In genomic region chr10:97401455-97401919, GRCh38 we compare ENCODE assay signal across 8 cellular contexts. TPM values are rescaled to one million over a fixed set of nuclear protein-coding genes. Genes with fewer than 3 reads are reported as not detected.
DNase-seq lines count a peak whose midpoint lies in the region; ATAC-seq and TF ChIP-seq lines count a peak whose summit lies in the region.

No MANE protein-coding gene starts in this region.

- H3K4me2 ChIP-seq in BLaER1 (peak overlapping the region; percentile 95), MM.1S (ENCODE audit: low read depth, low read length) (peak overlapping the region; percentile 45; the same call in 1 of the 2 replicates), neural cell (ENCODE audit: low read length) (no peak overlapping the region)

- H3F3A ChIP-seq in MM.1S (ENCODE audit: insufficient read depth, low read length) (peaks cover 11% of the 10 kb centered on the region; the same call in 1 of the 2 replicates), neural cell (ENCODE audit: insufficient read depth, low read length, poor library complexity, severe bottlenecking) (no peaks in the 10 kb centered on the region)

- peaks cover 27% of the 10 kb centered on the region for H3K79me2 ChIP-seq in MM.1S (ENCODE audit: low read length)
- no peaks in the 10 kb centered on the region for H3K79me2 ChIP-seq in neural cell (replicated peaks; ENCODE audit: insufficient read depth, low read length)

- H3K9ac ChIP-seq in BLaER1 (no peak overlapping the region), MM.1S (ENCODE audit: low read length) (peak overlapping the region; percentile 97; the same call in 1 of the 2 replicates), duodenal mucosa (ENCODE audit: low read depth in 1 of 2, low read length in 2 of 2) (peak overlapping the region in 1 of 2 donors; percentile 69), neural cell (ENCODE audit: low read length) (no peak overlapping the region)

- H3K4me1 ChIP-seq in BLaER1 (peaks cover 33% of the 10 kb centered on the region), MM.1S (ENCODE audit: low read length) (no peaks in the 10 kb centered on the region), duodenal mucosa (ENCODE audit: control insufficient read depth in 1 of 2, insufficient read depth in 2 of 2, low read length in 2 of 2) (peaks cover 7 to 10% of the 10 kb centered on the region in 2 donors)

- H3K4me3 ChIP-seq in BLaER1 (peak overlapping the region; percentile 82), MM.1S (ENCODE audit: low read length) (peak overlapping the region; percentile 93), duodenal mucosa (ENCODE audit: low read depth in 1 of 2, low read length in 2 of 2) (peak overlapping the region; percentile 83 to 92), neural cell (ENCODE audit: low read length) (peak overlapping the region; percentile 87)

- ATAC-seq in GM21786 (IDR thresholded peaks at IDR 0.05; ENCODE audit: unreplicated experiment): no peak

- H3K9me3 ChIP-seq in BLaER1: no peaks in the 10 kb centered on the region
- no peaks in the 10 kb centered on the region for H3K9me3 ChIP-seq in MM.1S (replicated peaks; ENCODE audit: insufficient read depth, low read length)
- no peaks in the 10 kb centered on the region for H3K9me3 ChIP-seq in duodenal mucosa (ENCODE audit: control insufficient read depth in 1 of 2, low read length in 2 of 2)
- H3K9me3 ChIP-seq in neural cell (ENCODE audit: low read length): no peaks in the 10 kb centered on the region

- no peak overlapping the region for H3K27ac ChIP-seq in BLaER1
- H3K27ac ChIP-seq in MM.1S (ENCODE audit: low read length): peak overlapping the region; percentile 89; the same call in 1 of the 2 replicates
- H3K27ac ChIP-seq in duodenal mucosa (ENCODE audit: low read depth, low read length): peak overlapping the region; percentile 36
- H3K27ac ChIP-seq in neural cell (ENCODE audit: low read length): peak overlapping the region; percentile 56

- TF ChIP-seq RAD21 in neural cell (conservative IDR thresholded peaks at IDR 0.05): no peak

- no peak for TF ChIP-seq CTCF in MM.1S (IDR thresholded peaks at IDR 0.05; ENCODE audit: low read length)
- TF ChIP-seq CTCF in neural cell (IDR thresholded peaks at IDR 0.05; ENCODE audit: poor library complexity, severe bottlenecking): no peak

- H4K20me1 ChIP-seq in BLaER1 (no peaks in the 10 kb centered on the region), MM.1S (ENCODE audit: insufficient read depth, low read length) (no peaks in the 10 kb centered on the region), neural cell (ENCODE audit: insufficient read depth) (no peaks in the 10 kb centered on the region)

- DNase-seq in MM.1S: no peak
- no peak for DNase-seq in NCI-H524 (lab: John Stamatoyannopoulos, UW)
- DNase-seq in GM19238 (ENCODE audit: insufficient read length, low spot score): no peak
- DNase-seq in germinal center (ENCODE audit: low spot score): no peak

- H3K27me3 ChIP-seq in BLaER1 (no peaks in the 10 kb centered on the region), MM.1S (replicated peaks; ENCODE audit: insufficient read depth, low read length) (no peaks in the 10 kb centered on the region), duodenal mucosa (ENCODE audit: control insufficient read depth in 1 of 2, insufficient read depth in 2 of 2, low read length in 2 of 2) (no peaks in the 10 kb centered on the region), neural cell (ENCODE audit: insufficient read depth, low read depth, low read length) (no peaks in the 10 kb centered on the region)

- H2AFZ ChIP-seq in MM.1S (ENCODE audit: low read length): peak overlapping the region; percentile 46
- H2AFZ ChIP-seq in neural cell (ENCODE audit: low read depth, low read length): peak overlapping the region; percentile 37

- H3K9me2 ChIP-seq in MM.1S (replicated peaks; ENCODE audit: insufficient read depth, low read length): no peaks in the 10 kb centered on the region
- H3K9me2 ChIP-seq in neural cell (ENCODE audit: insufficient read depth, low read length): no peaks in the 10 kb centered on the region

- TF ChIP-seq EP300 in neural cell (conservative IDR thresholded peaks at IDR 0.05; ENCODE audit: poor library complexity, severe bottlenecking): no peak

- H3K36me3 ChIP-seq in BLaER1 (peaks cover 19% of the 10 kb centered on the region), MM.1S (replicated peaks; ENCODE audit: insufficient read depth, low read length) (no peaks in the 10 kb centered on the region), duodenal mucosa (ENCODE audit: control insufficient read depth in 1 of 2, insufficient read depth in 2 of 2, low read length in 2 of 2) (peaks cover 0 to 5% of the 10 kb centered on the region in 2 donors), neural cell (ENCODE audit: insufficient read depth, low read length) (no peaks in the 10 kb centered on the region)

TF ChIP-seq in neural cell, 6 proteins besides CTCF, POLR2A, EP300 and RAD21:
- no peak for TF ChIP-seq MXI1 (conservative IDR thresholded peaks at IDR 0.05; ENCODE audit: poor library complexity, severe bottlenecking)
- TF ChIP-seq TAF1 (IDR thresholded peaks at IDR 0.05; ENCODE audit: low read depth): no peak
- TF ChIP-seq EZH2 (IDR thresholded peaks at IDR 0.05; ENCODE audit: borderline replicate concordance, insufficient read depth, low read length, poor library complexity, severe bottlenecking): no peak
- TF ChIP-seq POLR2AphosphoS5 (IDR thresholded peaks at IDR 0.05): no peak
- TF ChIP-seq REST (IDR thresholded peaks at IDR 0.05; ENCODE audit: borderline replicate concordance): no peak
- no peak for TF ChIP-seq SMC3 (conservative IDR thresholded peaks at IDR 0.05; ENCODE audit: poor library complexity)

RNA-seq across cellular contexts. Expression of gene RRP12, which starts 0.3 kb away (rescaled TPM):
- polyA plus RNA-seq in neural cell: 9.7 and 12.1 TPM in 2 replicates
- polyA minus RNA-seq in neural cell: 8.5 and 13.6 TPM in 2 replicates

RNA-seq across cellular contexts. Expression of gene PGAM1, which starts 24.5 kb away (rescaled TPM):
- polyA plus RNA-seq in neural cell: 195 and 197 TPM in 2 replicates
- 136 and 141 TPM in 2 replicates for polyA minus RNA-seq in neural cell

RNA-seq across cellular contexts. Expression of gene EXOSC1, which starts 44.3 kb away (rescaled TPM):
- 33.5 and 44.6 TPM in 2 replicates for polyA plus RNA-seq in neural cell
- polyA minus RNA-seq in neural cell: 25.1 and 27.8 TPM in 2 replicates

RNA-seq across cellular contexts. Expression of gene ZDHHC16, which starts 44.5 kb away (rescaled TPM):
- 31.0 and 34.3 TPM in 2 replicates for polyA plus RNA-seq in neural cell
- 32.3 and 35.5 TPM in 2 replicates for polyA minus RNA-seq in neural cell
